8 cellular contexts compared by ENCODE assay signal in genomic region chr1:15849775-15850449, GRCh38. TPM values are rescaled to one million over a fixed set of nuclear protein-coding genes. Genes with fewer than 3 reads are reported as not detected.
DNase-seq lines count a peak whose midpoint lies in the region; ATAC-seq and TF ChIP-seq lines count a peak whose summit lies in the region.

No MANE protein-coding gene starts in this region.

- H3K4me1 ChIP-seq in esophagus muscularis mucosa, result peaks cover 46 to 67% (median 64%) of the 10 kb centered on the region in 4 donors
- no peaks in the 10 kb centered on the region for H3K4me1 ChIP-seq in urinary bladder (ENCODE audit: insufficient read depth)

- no peaks in the 10 kb centered on the region for H3K9me3 Mint-ChIP-seq in activated CD8-positive, alpha-beta T cell treated with anti-CD3 and anti-CD28 coated beads, Interleukin-2, amount 10 ng/mL, durations not matched to agents 7 days and 5 days (ENCODE audit: insufficient read depth)
- no peaks in the 10 kb centered on the region for H3K9me3 Mint-ChIP-seq in natural killer cell treated with Interleukin-12 subunit alpha and Interleukin-12 subunit beta and Interleukin-15 and Interleukin-18, amount 100 ng/mL, for 72 hours

- no peaks in the 10 kb centered on the region for H3K27me3 ChIP-seq in esophagus muscularis mucosa

- POLR2A ChIA-PET in activated CD8-positive, alpha-beta T cell treated with anti-CD3 and anti-CD28 coated beads, Interleukin-2, amount 10 ng/mL, durations not matched to agents 7 days and 5 days (lab: Charles Lee), result interaction anchor here (1.1 to 4.8 kb wide), 3 partner anchors 13 to 127 kb away, joined by 3 to 98 read pairs (median 71); no protein-coding TSS in a partner anchor

- TF ChIP-seq EP300 in esophagus muscularis mucosa (IDR thresholded peaks at IDR 0.05), result no peak

- no peak for TF ChIP-seq CTCF in AG10803 (conservative IDR thresholded peaks at IDR 0.05; ENCODE audit: low read length)
- TF ChIP-seq CTCF in esophagus muscularis mucosa (IDR thresholded peaks at IDR 0.05), result no peak

- H3K36me3 ChIP-seq in esophagus muscularis mucosa, result no peaks in the 10 kb centered on the region
- H3K36me3 ChIP-seq in urinary bladder (ENCODE audit: insufficient read depth), result no peaks in the 10 kb centered on the region

- no peaks in the 10 kb centered on the region for H3K9me3 ChIP-seq in esophagus muscularis mucosa

- under 1% methylated on average over 16 of the region's 16 CpGs for WGBS in esophagus muscularis mucosa
- under 1% methylated on average over 16 of the region's 16 CpGs for WGBS in urinary bladder

- no peaks in the 10 kb centered on the region for H3K27me3 Mint-ChIP-seq in activated CD8-positive, alpha-beta T cell treated with anti-CD3 and anti-CD28 coated beads, Interleukin-2, amount 10 ng/mL, durations not matched to agents 7 days and 5 days (ENCODE audit: low read depth)
- no peaks in the 10 kb centered on the region for H3K27me3 Mint-ChIP-seq in natural killer cell treated with Interleukin-12 subunit alpha and Interleukin-12 subunit beta and Interleukin-15 and Interleukin-18, amount 100 ng/mL, for 72 hours

- intact Hi-C loops in esophagus muscularis mucosa (cut with DNase I), result loop anchor here (2.0 kb wide), 1 partner anchor 15 kb away; no protein-coding TSS in a partner anchor

- no peak for TF ChIP-seq POLR2A in esophagus muscularis mucosa (IDR thresholded peaks at IDR 0.05; ENCODE audit: low read depth)

- CTCF ChIA-PET in activated CD8-positive, alpha-beta T cell treated with anti-CD3 and anti-CD28 coated beads, Interleukin-2, amount 10 ng/mL, durations not matched to agents 7 days and 5 days (lab: Charles Lee), result interaction anchor here (1.0 to 4.1 kb wide), 5 partner anchors 12 to 66 kb away, joined by 3 to 14 read pairs (median 4); no protein-coding TSS in a partner anchor

- peaks cover 47% of the 10 kb centered on the region for H3K4me1 Mint-ChIP-seq in activated CD8-positive, alpha-beta T cell treated with anti-CD3 and anti-CD28 coated beads, Interleukin-2, amount 10 ng/mL, durations not matched to agents 7 days and 5 days (ENCODE audit: low read depth)
- peaks cover 26 to 39% of the 10 kb centered on the region in 2 donors for H3K4me1 Mint-ChIP-seq in natural killer cell treated with Interleukin-12 subunit alpha and Interleukin-12 subunit beta and Interleukin-15 and Interleukin-18, amount 100 ng/mL, for 72 hours (ENCODE audit: low read depth in 2 of 2)

- peak overlapping the region; percentile 92 for H3K4me3 ChIP-seq in AG10803 (ENCODE audit: low read length)
- H3K4me3 ChIP-seq in esophagus muscularis mucosa, result peak overlapping the region; percentile 76 to 95 (median 95)
- peak overlapping the region; percentile 89 for H3K4me3 ChIP-seq in urinary bladder (ENCODE audit: low read depth, low read length)

- peak overlapping the region; percentile 95 to 100 (median 98) for H3K27ac ChIP-seq in esophagus muscularis mucosa (replicated peaks in 1 of 4)
- peak overlapping the region; percentile 81 for H3K27ac ChIP-seq in urinary bladder (ENCODE audit: low read depth)

- peaks cover 14% of the 10 kb centered on the region for H3K36me3 Mint-ChIP-seq in activated CD8-positive, alpha-beta T cell treated with anti-CD3 and anti-CD28 coated beads, Interleukin-2, amount 10 ng/mL, durations not matched to agents 7 days and 5 days (ENCODE audit: low read depth)
- H3K36me3 Mint-ChIP-seq in natural killer cell treated with Interleukin-12 subunit alpha and Interleukin-12 subunit beta and Interleukin-15 and Interleukin-18, amount 100 ng/mL, for 72 hours, result peaks cover 5% of the 10 kb centered on the region

- peak overlapping the region; percentile 93 for H3K4me3 Mint-ChIP-seq in activated CD8-positive, alpha-beta T cell treated with anti-CD3 and anti-CD28 coated beads, Interleukin-2, amount 10 ng/mL, durations not matched to agents 7 days and 5 days
- H3K4me3 Mint-ChIP-seq in natural killer cell treated with Interleukin-12 subunit alpha and Interleukin-12 subunit beta and Interleukin-15 and Interleukin-18, amount 100 ng/mL, for 72 hours, result peak overlapping the region; percentile 99

- no peak for ATAC-seq in activated CD8-positive, alpha-beta T cell treated with anti-CD3 and anti-CD28 coated beads, Interleukin-2, amount 10 ng/mL, durations not matched to agents 7 days and 5 days
- no peak for ATAC-seq in natural killer cell treated with Interleukin-12 subunit alpha and Interleukin-12 subunit beta and Interleukin-15 and Interleukin-18, amount 100 ng/mL, for 72 hours
- no peak for ATAC-seq in HG03354 (IDR thresholded peaks at IDR 0.05; ENCODE audit: poor library complexity, severe bottlenecking, unreplicated experiment)

- peak overlapping the region; percentile 69 for H3K27ac Mint-ChIP-seq in activated CD8-positive, alpha-beta T cell treated with anti-CD3 and anti-CD28 coated beads, Interleukin-2, amount 10 ng/mL, durations not matched to agents 7 days and 5 days
- H3K27ac Mint-ChIP-seq in natural killer cell treated with Interleukin-12 subunit alpha and Interleukin-12 subunit beta and Interleukin-15 and Interleukin-18, amount 100 ng/mL, for 72 hours, result peak overlapping the region; percentile 92 to 97

- DNase-seq in AG10803 (ENCODE audit: low read depth) (peak; percentile 39), HCEC 1CT (peak; percentile 55), NCI-H526 treated with DMSO at 0.1 percent for 48 hours (lab: John Stamatoyannopoulos, UW) (peak; percentile 88), esophagus muscularis mucosa (ENCODE audit: extremely low spot score) (no peak)
- peak; percentile 38 for DNase-seq in activated CD8-positive, alpha-beta T cell treated with anti-CD3 and anti-CD28 coated beads, Interleukin-2, amount 10 ng/mL, durations not matched to agents 7 days and 5 days
- DNase-seq in natural killer cell treated with Interleukin-12 subunit alpha and Interleukin-12 subunit beta and Interleukin-15 and Interleukin-18, amount 100 ng/mL, for 72 hours (ENCODE audit: low spot score), result no peak

RNA-seq across cellular contexts. Expression of gene SPEN, which starts 2.4 kb away (rescaled TPM):
- 10 to 100 TPM; 65.0 to 66.3 TPM for total RNA-seq in activated CD8-positive, alpha-beta T cell treated with anti-CD3 and anti-CD28 coated beads, Interleukin-2, amount 10 ng/mL, durations not matched to agents 7 days and 5 days
- total RNA-seq in esophagus muscularis mucosa, result 10 to 100 TPM; 34.6 to 49.9 (median 44.7) TPM
- total RNA-seq in natural killer cell treated with Interleukin-12 subunit alpha and Interleukin-12 subunit beta and Interleukin-15 and Interleukin-18, amount 100 ng/mL, for 72 hours, result 10 to 100 TPM; 58.6 to 92.4 TPM
- total RNA-seq in urinary bladder, result 47.6 TPM
- polyA plus RNA-seq in urinary bladder, result 31.8 TPM

RNA-seq across cellular contexts. Expression of gene UQCRHL, which starts 42.5 kb away (rescaled TPM):
- total RNA-seq in activated CD8-positive, alpha-beta T cell treated with anti-CD3 and anti-CD28 coated beads, Interleukin-2, amount 10 ng/mL, durations not matched to agents 7 days and 5 days, result 1 to 10 TPM; 2.4 to 2.8 TPM
- total RNA-seq in esophagus muscularis mucosa (1 to 10 TPM in 2 of 4 donors, under 1 TPM in 2; 0.52 to 1.3 (median 0.95) TPM), urinary bladder (2.9 TPM)
- 1 to 10 TPM; 1.2 to 2.0 TPM for total RNA-seq in natural killer cell treated with Interleukin-12 subunit alpha and Interleukin-12 subunit beta and Interleukin-15 and Interleukin-18, amount 100 ng/mL, for 72 hours
- polyA plus RNA-seq in urinary bladder, result 3.5 TPM

Comparison
In these comparisons a context has a peak if more than half of its experiments do, and no peak if none do; other contexts are left out.
1. DNase-seq: peak in AG10803 (single experiment), HCEC 1CT (single experiment), NCI-H526 treated with DMSO at 0.1 percent for 48 hours (single experiment) and activated CD8-positive, alpha-beta T cell treated with anti-CD3 and anti-CD28 coated beads, Interleukin-2, amount 10 ng/mL, durations not matched to agents 7 days and 5 days (single experiment); none in esophagus muscularis mucosa (single experiment) and natural killer cell treated with Interleukin-12 subunit alpha and Interleukin-12 subunit beta and Interleukin-15 and Interleukin-18, amount 100 ng/mL, for 72 hours (single experiment).
2. Peak in every context shown above with its lines, with median percentiles within 50 percentile points of each other: H3K4me3 ChIP-seq.